ENCODE assay signal across 2 cellular contexts in the genomic region with DNA sequence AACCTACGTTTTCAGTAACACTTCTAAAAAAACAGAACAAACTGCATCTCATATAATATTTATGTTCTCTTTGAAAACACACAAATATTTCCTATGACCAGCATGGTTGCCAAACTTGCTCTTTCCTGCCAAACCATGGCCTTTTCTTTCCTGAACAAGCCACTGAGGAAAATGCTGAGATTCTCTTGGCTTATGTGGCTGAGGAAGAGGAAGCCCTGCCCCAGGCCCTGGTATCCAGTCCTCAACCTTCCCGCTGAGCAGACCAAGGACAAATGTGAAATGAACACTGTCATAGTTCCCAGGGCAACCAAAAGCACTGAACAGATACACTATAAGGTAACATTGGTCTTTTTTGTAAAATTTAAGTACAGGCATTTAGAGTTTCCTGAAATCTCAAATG.
TF ChIP-seq lines count a peak whose summit lies in the region.

No MANE protein-coding gene starts in this region.

TF ChIP-seq in liver, 16 proteins besides CTCF, POLR2A, EP300 and RAD21:
- TF ChIP-seq YY1 (IDR thresholded peaks at IDR 0.05): no peak
- peak; percentile 11 for TF ChIP-seq NR2F2 (IDR thresholded peaks at IDR 0.05)
- TF ChIP-seq, protein P1, sequence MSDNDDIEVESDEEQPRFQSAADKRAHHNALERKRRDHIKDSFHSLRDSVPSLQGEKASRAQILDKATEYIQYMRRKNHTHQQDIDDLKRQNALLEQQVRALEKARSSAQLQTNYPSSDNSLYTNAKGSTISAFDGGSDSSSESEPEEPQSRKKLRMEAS (IDR thresholded peaks at IDR 0.05): no peak
- no peak for TF ChIP-seq JUND (IDR thresholded peaks at IDR 0.05)
TF ChIP-seq in liver: peak in this region for 1.

TF ChIP-seq in HepG2, 621 proteins besides CTCF, POLR2A, EP300 and RAD21:
- TF ChIP-seq WIZ (CRISPR knock-in tag; IDR thresholded peaks at IDR 0.05): no peak
- no peak for TF ChIP-seq JUN (CRISPR knock-in tag; IDR thresholded peaks at IDR 0.05)
- no peak for TF ChIP-seq KLF11 (CRISPR knock-in tag; IDR thresholded peaks at IDR 0.05)
- TF ChIP-seq NFE2L2 (IDR thresholded peaks at IDR 0.05; ENCODE audit: low read length): no peak
- no peak for TF ChIP-seq ZNF292 (CRISPR knock-in tag; IDR thresholded peaks at IDR 0.05; ENCODE audit: borderline replicate concordance, low read depth)
- TF ChIP-seq TOE1 (CRISPR knock-in tag; IDR thresholded peaks at IDR 0.05): no peak
- TF ChIP-seq PHF5A (CRISPR knock-in tag; IDR thresholded peaks at IDR 0.05; ENCODE audit: low read depth, unreplicated experiment): no peak
- TF ChIP-seq MAFK (conservative IDR thresholded peaks at IDR 0.05 in 1 of 2, IDR thresholded peaks at IDR 0.05 in 1 of 2; ENCODE audit: low read length in 2 of 2): no peak
- TF ChIP-seq ZNF781 (CRISPR knock-in tag; IDR thresholded peaks at IDR 0.05; ENCODE audit: borderline replicate concordance, not compliant biosample characterization): no peak
- TF ChIP-seq, protein P2, sequence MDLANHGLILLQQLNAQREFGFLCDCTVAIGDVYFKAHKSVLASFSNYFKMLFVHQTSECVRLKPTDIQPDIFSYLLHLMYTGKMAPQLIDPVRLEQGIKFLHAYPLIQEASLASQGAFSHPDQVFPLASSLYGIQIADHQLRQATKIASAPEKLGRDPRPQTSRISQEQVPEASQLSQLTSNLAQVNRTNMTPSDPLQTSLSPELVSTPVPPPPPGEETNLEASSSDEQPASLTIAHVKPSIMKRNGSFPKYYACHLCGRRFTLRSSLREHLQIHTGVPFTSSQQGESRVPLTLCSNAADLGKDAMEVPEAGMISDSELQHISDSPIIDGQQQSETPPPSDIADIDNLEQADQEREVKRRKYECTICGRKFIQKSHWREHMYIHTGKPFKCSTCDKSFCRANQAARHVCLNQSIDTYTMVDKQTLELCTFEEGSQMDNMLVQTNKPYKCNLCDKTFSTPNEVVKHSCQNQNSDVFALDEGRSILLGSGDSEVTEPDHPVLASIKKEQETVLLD (CRISPR knock-in tag; IDR thresholded peaks at IDR 0.05; ENCODE audit: low read depth): no peak
- TF ChIP-seq POLR2G (IDR thresholded peaks at IDR 0.05; ENCODE audit: low read depth, low read length): no peak
- TF ChIP-seq HNRNPUL1 (IDR thresholded peaks at IDR 0.05; ENCODE audit: low read depth, low read length): no peak
- no peak for TF ChIP-seq KLF13 (CRISPR knock-in tag; IDR thresholded peaks at IDR 0.05)
- TF ChIP-seq TRIM24 (CRISPR knock-in tag; IDR thresholded peaks at IDR 0.05): no peak
- no peak for TF ChIP-seq RBM22 (optimal IDR thresholded peaks at IDR 0.05; ENCODE audit: low read length)
- TF ChIP-seq SMARCC2 (IDR thresholded peaks at IDR 0.05): no peak
- no peak for TF ChIP-seq TAF15 (IDR thresholded peaks at IDR 0.05; ENCODE audit: low read depth, low read length, poor library complexity, severe bottlenecking)
- TF ChIP-seq KLF16 (CRISPR knock-in tag; IDR thresholded peaks at IDR 0.05): no peak
- TF ChIP-seq, protein P3, sequence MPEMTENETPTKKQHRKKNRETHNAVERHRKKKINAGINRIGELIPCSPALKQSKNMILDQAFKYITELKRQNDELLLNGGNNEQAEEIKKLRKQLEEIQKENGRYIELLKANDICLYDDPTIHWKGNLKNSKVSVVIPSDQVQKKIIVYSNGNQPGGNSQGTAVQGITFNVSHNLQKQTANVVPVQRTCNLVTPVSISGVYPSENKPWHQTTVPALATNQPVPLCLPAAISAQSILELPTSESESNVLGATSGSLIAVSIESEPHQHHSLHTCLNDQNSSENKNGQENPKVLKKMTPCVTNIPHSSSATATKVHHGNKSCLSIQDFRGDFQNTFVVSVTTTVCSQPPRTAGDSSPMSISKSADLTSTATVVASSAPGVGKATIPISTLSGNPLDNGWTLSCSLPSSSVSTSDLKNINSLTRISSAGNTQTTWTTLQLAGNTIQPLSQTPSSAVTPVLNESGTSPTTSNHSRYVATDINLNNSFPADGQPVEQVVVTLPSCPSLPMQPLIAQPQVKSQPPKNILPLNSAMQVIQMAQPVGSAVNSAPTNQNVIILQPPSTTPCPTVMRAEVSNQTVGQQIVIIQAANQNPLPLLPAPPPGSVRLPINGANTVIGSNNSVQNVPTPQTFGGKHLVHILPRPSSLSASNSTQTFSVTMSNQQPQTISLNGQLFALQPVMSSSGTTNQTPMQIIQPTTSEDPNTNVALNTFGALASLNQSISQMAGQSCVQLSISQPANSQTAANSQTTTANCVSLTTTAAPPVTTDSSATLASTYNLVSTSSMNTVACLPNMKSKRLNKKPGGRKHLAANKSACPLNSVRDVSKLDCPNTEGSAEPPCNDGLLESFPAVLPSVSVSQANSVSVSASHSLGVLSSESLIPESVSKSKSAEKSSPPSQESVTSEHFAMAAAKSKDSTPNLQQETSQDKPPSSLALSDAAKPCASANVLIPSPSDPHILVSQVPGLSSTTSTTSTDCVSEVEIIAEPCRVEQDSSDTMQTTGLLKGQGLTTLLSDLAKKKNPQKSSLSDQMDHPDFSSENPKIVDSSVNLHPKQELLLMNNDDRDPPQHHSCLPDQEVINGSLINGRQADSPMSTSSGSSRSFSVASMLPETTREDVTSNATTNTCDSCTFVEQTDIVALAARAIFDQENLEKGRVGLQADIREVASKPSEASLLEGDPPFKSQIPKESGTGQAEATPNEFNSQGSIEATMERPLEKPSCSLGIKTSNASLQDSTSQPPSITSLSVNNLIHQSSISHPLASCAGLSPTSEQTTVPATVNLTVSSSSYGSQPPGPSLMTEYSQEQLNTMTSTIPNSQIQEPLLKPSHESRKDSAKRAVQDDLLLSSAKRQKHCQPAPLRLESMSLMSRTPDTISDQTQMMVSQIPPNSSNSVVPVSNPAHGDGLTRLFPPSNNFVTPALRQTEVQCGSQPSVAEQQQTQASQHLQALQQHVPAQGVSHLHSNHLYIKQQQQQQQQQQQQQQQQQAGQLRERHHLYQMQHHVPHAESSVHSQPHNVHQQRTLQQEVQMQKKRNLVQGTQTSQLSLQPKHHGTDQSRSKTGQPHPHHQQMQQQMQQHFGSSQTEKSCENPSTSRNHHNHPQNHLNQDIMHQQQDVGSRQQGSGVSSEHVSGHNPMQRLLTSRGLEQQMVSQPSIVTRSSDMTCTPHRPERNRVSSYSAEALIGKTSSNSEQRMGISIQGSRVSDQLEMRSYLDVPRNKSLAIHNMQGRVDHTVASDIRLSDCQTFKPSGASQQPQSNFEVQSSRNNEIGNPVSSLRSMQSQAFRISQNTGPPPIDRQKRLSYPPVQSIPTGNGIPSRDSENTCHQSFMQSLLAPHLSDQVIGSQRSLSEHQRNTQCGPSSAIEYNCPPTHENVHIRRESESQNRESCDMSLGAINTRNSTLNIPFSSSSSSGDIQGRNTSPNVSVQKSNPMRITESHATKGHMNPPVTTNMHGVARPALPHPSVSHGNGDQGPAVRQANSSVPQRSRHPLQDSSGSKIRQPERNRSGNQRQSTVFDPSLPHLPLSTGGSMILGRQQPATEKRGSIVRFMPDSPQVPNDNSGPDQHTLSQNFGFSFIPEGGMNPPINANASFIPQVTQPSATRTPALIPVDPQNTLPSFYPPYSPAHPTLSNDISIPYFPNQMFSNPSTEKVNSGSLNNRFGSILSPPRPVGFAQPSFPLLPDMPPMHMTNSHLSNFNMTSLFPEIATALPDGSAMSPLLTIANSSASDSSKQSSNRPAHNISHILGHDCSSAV (CRISPR knock-in tag; IDR thresholded peaks at IDR 0.05; ENCODE audit: borderline replicate concordance): no peak
TF ChIP-seq in HepG2: peak in this region for 0.
